15 cellular contexts compared by ENCODE assay signal in genomic region chr21:38619865-38620513, GRCh38.
DNase-seq lines count a peak whose midpoint lies in the region; ATAC-seq and TF ChIP-seq lines count a peak whose summit lies in the region.
"Had no signal": no experiment of that assay in that cellular context is flagged by ENCODE, and none has a peak within 500 bp of the region (broad histone marks: within the 10 kb centered on the region; RNA-seq: fewer than 3 reads in every experiment).

No MANE protein-coding gene starts in this region.

- TF ChIP-seq CTCF in VCaP (conservative IDR thresholded peaks at IDR 0.05) (no peak), foreskin keratinocyte (conservative IDR thresholded peaks at IDR 0.05) (no peak)

- H3K4me1 ChIP-seq in foreskin keratinocyte = no peaks in the 10 kb centered on the region
- H3K4me1 ChIP-seq: breast epithelium had no signal

- H3K27ac ChIP-seq in VCaP (peak overlapping the region; percentile 28), foreskin keratinocyte (no peak overlapping the region)

- DNase-seq in AG20443 (ENCODE audit: low spot score) (peak; percentile 76), foreskin keratinocyte (peak; percentile 50 to 58), posterior vena cava (ENCODE audit: low spot score) (peak; percentile 92), NCI-H2107 treated with DMSO at 0.1 percent for 48 hours (lab: John Stamatoyannopoulos, UW; ENCODE audit: unreplicated experiment) (no peak), DMS 273 treated with DMSO at 0.1 percent for 48 hours (lab: John Stamatoyannopoulos, UW) (no peak)
- no peak for DNase-seq in activated T-cell treated with anti-CD3 and anti-CD28 coated beads, Interleukin-2, amount 50 U/mL, for 48 hours
- DNase-seq: activated CD4-positive, CD25-positive, alpha-beta regulatory T cell; activated naive CD4-positive, alpha-beta T cell treated with anti-CD3 and anti-CD28 coated beads for 36 hours; HFFc6; Karpas-422; NCI-H1694 treated with DMSO at 0.1 percent for 48 hours; nucleus accumbens had no signal

- H3K27me3 ChIP-seq in foreskin keratinocyte = no peaks in the 10 kb centered on the region
- H3K27me3 ChIP-seq: breast epithelium had no signal

- intact Hi-C loops in posterior vena cava (cut with DNase I) = no loop called here

- ATAC-seq in foreskin keratinocyte = peak; percentile 54
- no peak for ATAC-seq in HG02884 (IDR thresholded peaks at IDR 0.05; ENCODE audit: unreplicated experiment)

Comparison
In these comparisons a context has a peak if more than half of its experiments do, and no peak if none do; other contexts are left out.
1. DNase-seq: peak in AG20443 (single experiment), foreskin keratinocyte (2 of 2) and posterior vena cava (single experiment); none in activated T-cell treated with anti-CD3 and anti-CD28 coated beads, Interleukin-2, amount 50 U/mL, for 48 hours (0 of 2), NCI-H2107 treated with DMSO at 0.1 percent for 48 hours (single experiment) and DMS 273 treated with DMSO at 0.1 percent for 48 hours (single experiment).